Comparison of ENCODE assay signal across 14 cellular contexts in the genomic region with DNA sequence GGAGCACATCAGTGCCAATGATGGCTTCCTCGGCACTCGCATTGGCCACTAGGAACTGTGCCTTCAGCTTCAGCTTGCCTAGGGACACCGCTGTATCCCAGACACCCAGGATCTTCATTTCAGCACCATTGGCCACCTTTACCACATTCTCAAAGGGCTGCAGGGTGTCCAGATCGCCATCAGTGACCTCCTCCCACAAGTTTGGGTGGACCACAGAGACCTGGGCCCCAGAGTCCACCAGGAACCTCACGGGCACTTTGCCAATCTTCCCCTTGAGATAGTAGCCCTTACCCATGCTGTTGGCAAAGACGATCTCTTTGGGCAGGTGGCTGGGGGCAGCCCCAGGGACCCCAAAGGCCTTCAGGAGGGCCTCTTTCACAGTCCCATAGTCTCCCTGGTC. TPM values are rescaled to one million over a fixed set of nuclear protein-coding genes. Genes with fewer than 3 reads are reported as not detected.
"Had no signal": no experiment of that assay in that cellular context is flagged by ENCODE, and none has a peak within 500 bp of the region (broad histone marks: within the 10 kb centered on the region; RNA-seq: fewer than 3 reads in every experiment).

No MANE protein-coding gene starts in this region.

- H3K27me3 ChIP-seq: esophagus squamous epithelium, gastroesophageal sphincter, suprapubic skin, tibial artery had no signal

- H3K4me3 ChIP-seq: esophagus squamous epithelium, gastroesophageal sphincter, hepatocyte, suprapubic skin, tibial artery had no signal

- DNase-seq: effector memory CD8-positive, alpha-beta T cell; esophagus squamous epithelium; foreskin fibroblast; mesendoderm; naive thymus-derived CD4-positive, alpha-beta T cell; nephron progenitor cell; right cardiac atrium; small intestine; stimulated activated CD4-positive, alpha-beta T cell treated with anti-CD3 and anti-CD28 coated beads, Interleukin-12 subunit alpha, Interleukin-12 subunit beta, amount 100 ng/mL, for 4 hours; stimulated activated naive CD4-positive, alpha-beta T cell treated with Interleukin-2 at 50 U/mL for 16 hours had no signal

- FAIRE-seq: small intestine had no signal

- H3K36me3 ChIP-seq: esophagus squamous epithelium, gastroesophageal sphincter, suprapubic skin had no signal

- ATAC-seq: effector memory CD8-positive, alpha-beta T cell; gastroesophageal sphincter; naive thymus-derived CD4-positive, alpha-beta T cell had no signal

- H3K4me2 ChIP-seq: hepatocyte had no signal

- H2AFZ ChIP-seq: hepatocyte had no signal

- H3K79me2 ChIP-seq: hepatocyte had no signal

- H3K4me1 ChIP-seq: gastroesophageal sphincter, tibial artery had no signal

- H3K9me3 ChIP-seq: esophagus squamous epithelium, gastroesophageal sphincter, suprapubic skin, tibial artery had no signal

- H3K27ac ChIP-seq: esophagus squamous epithelium, gastroesophageal sphincter, hepatocyte, suprapubic skin, tibial artery had no signal

RNA-seq across cellular contexts. Expression of a gene that starts 0.6 kb away (rescaled TPM):
- polyA plus RNA-seq: hepatocyte had no signal
